In genomic region chr1:17662296-17662695, GRCh38 we compare ENCODE assay signal across 14 cellular contexts.
A peak's percentile ranks its signal among the peaks of the same experiment; 100 is the strongest.
DNase-seq lines count a peak whose midpoint lies in the region; ATAC-seq, FAIRE-seq and TF ChIP-seq lines count a peak whose summit lies in the region.
"Had no signal": no experiment of that assay in that cellular context is flagged by ENCODE, and none has a peak within 500 bp of the region (broad histone marks: within the 10 kb centered on the region; RNA-seq: fewer than 3 reads in every experiment).

No MANE protein-coding gene starts in this region.

- H3K9me3 ChIP-seq in BLaER1: no peaks in the 10 kb centered on the region
- H3K9me3 ChIP-seq in mesenchymal stem cell (ENCODE audit: control insufficient read depth, low read length): no peaks in the 10 kb centered on the region
- H3K9me3 ChIP-seq in tibial artery: no peaks in the 10 kb centered on the region
- H3K9me3 ChIP-seq in pancreas: no peaks in the 10 kb centered on the region
- H3K9me3 ChIP-seq: A549, BE2C had no signal

- no peak overlapping the region for H4K91ac ChIP-seq in mesenchymal stem cell (ENCODE audit: low read length)

- intact Hi-C loops in tibial artery (cut with DNase I; ENCODE audit: low total_unique reads) (loop anchor here (5.0 kb wide), 1 partner anchor 440 kb away; no protein-coding TSS in a partner anchor), pancreas (cut with DNase I) (no loop called here)

- POLR2A ChIA-PET in WTC11 (lab: Charles Lee): interaction anchor here (0.5 kb wide), 1 partner anchor 150 kb away, joined by 3 read pairs; no protein-coding TSS in a partner anchor

- no peak overlapping the region for H2AFZ ChIP-seq in mesenchymal stem cell (ENCODE audit: low read depth, low read length)
- H2AFZ ChIP-seq: GM23338 had no signal

- H3K79me1 ChIP-seq in mesenchymal stem cell (replicated peaks; ENCODE audit: low read length, poor library complexity, severe bottlenecking): peaks cover 1% of the 10 kb centered on the region

- peaks cover 8% of the 10 kb centered on the region; the same call in 1 of the 2 replicates for H3K9me3 Mint-ChIP-seq in WTC11
- no peaks in the 10 kb centered on the region for H3K9me3 Mint-ChIP-seq in activated naive CD8-positive, alpha-beta T cell treated with anti-CD3 and anti-CD28 coated beads, Interleukin-2, amount 50 U/mL, for 24 hours
- H3K9me3 Mint-ChIP-seq: CD4-positive, alpha-beta memory T cell; GM23338; H9 had no signal

- peaks cover 11% of the 10 kb centered on the region for H3K4me1 Mint-ChIP-seq in WTC11
- H3K4me1 Mint-ChIP-seq in activated naive CD8-positive, alpha-beta T cell treated with anti-CD3 and anti-CD28 coated beads, Interleukin-2, amount 50 U/mL, for 24 hours: no peaks in the 10 kb centered on the region
- H3K4me1 Mint-ChIP-seq: CD4-positive, alpha-beta memory T cell had no signal

- H2BK120ac ChIP-seq in mesenchymal stem cell (ENCODE audit: low read depth, low read length): no peak overlapping the region

- H2BK12ac ChIP-seq in mesenchymal stem cell (ENCODE audit: low read length in 2 of 2): no peak overlapping the region

- H3K27ac Mint-ChIP-seq in WTC11: peak overlapping the region; percentile 74; the same call in 1 of the 2 replicates
- H3K27ac Mint-ChIP-seq in activated naive CD8-positive, alpha-beta T cell treated with anti-CD3 and anti-CD28 coated beads, Interleukin-2, amount 50 U/mL, for 24 hours: no peak overlapping the region
- H3K27ac Mint-ChIP-seq: CD4-positive, alpha-beta memory T cell; GM23338 had no signal

- H3K4me1 ChIP-seq in BLaER1: peaks cover 10% of the 10 kb centered on the region; the same call in 1 of the 2 replicates
- peaks cover 2% of the 10 kb centered on the region for H3K4me1 ChIP-seq in mesenchymal stem cell (ENCODE audit: control insufficient read depth, insufficient read depth, low read depth, low read length)
- peaks cover 0 to 12% (median 2%) of the 10 kb centered on the region in 4 donors for H3K4me1 ChIP-seq in tibial artery
- no peaks in the 10 kb centered on the region for H3K4me1 ChIP-seq in pancreas
- H3K4me1 ChIP-seq: A549 had no signal

- no peak overlapping the region for H2BK5ac ChIP-seq in mesenchymal stem cell (ENCODE audit: low read depth, low read length, poor library complexity, severe bottlenecking)

- no peak overlapping the region for H3K14ac ChIP-seq in mesenchymal stem cell (ENCODE audit: low read length in 2 of 2)

- FAIRE-seq in pancreas (lab: Jason Lieb, UNC): no peak
- FAIRE-seq: A549, GM18507 had no signal

- H3K4me3 ChIP-seq in BLaER1 (no peak overlapping the region), mesenchymal stem cell (ENCODE audit: insufficient read depth in 1 of 2, low read depth in 1 of 2, low read length in 2 of 2) (no peak overlapping the region), tibial artery (no peak overlapping the region), pancreas (no peak overlapping the region)
- H3K4me3 ChIP-seq: A549, GM23338 had no signal

- no peak for TF ChIP-seq CTCF in WTC11 (IDR thresholded peaks at IDR 0.05)
- TF ChIP-seq CTCF in tibial artery (IDR thresholded peaks at IDR 0.05): no peak
- no peak for TF ChIP-seq CTCF in pancreas (IDR thresholded peaks at IDR 0.05)

- ATAC-seq in WTC11 (no peak), pancreas (no peak)
- no peak for ATAC-seq in activated naive CD8-positive, alpha-beta T cell treated with anti-CD3 and anti-CD28 coated beads, Interleukin-2, amount 50 U/mL, for 24 hours

- H4K8ac ChIP-seq in mesenchymal stem cell (ENCODE audit: low read length): no peak overlapping the region

- CTCF ChIA-PET in WTC11 (lab: Charles Lee): interaction anchor here (0.8 to 6.0 kb wide), 33 partner anchors 9 to 920 kb away, joined by 3 to 79 read pairs (median 9); no protein-coding TSS in a partner anchor

- peak overlapping the region; percentile 22; the same call in 1 of the 2 replicates for H3K4me2 ChIP-seq in BLaER1
- H3K4me2 ChIP-seq in mesenchymal stem cell (ENCODE audit: low read length, poor library complexity, severe bottlenecking): no peak overlapping the region
- H3K4me2 ChIP-seq: A549, GM23338 had no signal

- H2AK5ac ChIP-seq in mesenchymal stem cell (ENCODE audit: low read length, severe bottlenecking): no peak overlapping the region

- peaks cover 44% of the 10 kb centered on the region for H3K36me3 Mint-ChIP-seq in WTC11
- no peaks in the 10 kb centered on the region for H3K36me3 Mint-ChIP-seq in activated naive CD8-positive, alpha-beta T cell treated with anti-CD3 and anti-CD28 coated beads, Interleukin-2, amount 50 U/mL, for 24 hours (ENCODE audit: low read depth)
- H3K36me3 Mint-ChIP-seq: CD4-positive, alpha-beta memory T cell had no signal

- no peaks in the 10 kb centered on the region for H3K27me3 ChIP-seq in BLaER1
- no peaks in the 10 kb centered on the region for H3K27me3 ChIP-seq in mesenchymal stem cell (ENCODE audit: control insufficient read depth in 1 of 2, insufficient read depth in 1 of 2, low read length in 2 of 2)
- no peaks in the 10 kb centered on the region for H3K27me3 ChIP-seq in tibial artery
- H3K27me3 ChIP-seq in pancreas: no peaks in the 10 kb centered on the region
- H3K27me3 ChIP-seq: BE2C had no signal

- H3K36me3 ChIP-seq in BLaER1 (peaks cover 62% of the 10 kb centered on the region), mesenchymal stem cell (ENCODE audit: control insufficient read depth in 1 of 2, insufficient read depth in 2 of 2, low read depth in 1 of 2, low read length in 2 of 2) (peaks cover 57 to 74% of the 10 kb centered on the region in 2 experiments), tibial artery (peaks cover 80 to 97% (median 88%) of the 10 kb centered on the region in 3 donors), pancreas (peaks cover 0 to 67% (median 13%) of the 10 kb centered on the region in 3 donors)
- H3K36me3 ChIP-seq: BE2C had no signal

- no peak overlapping the region for H3K23ac ChIP-seq in mesenchymal stem cell (ENCODE audit: low read length in 2 of 2)

- no peak overlapping the region for H3K18ac ChIP-seq in mesenchymal stem cell (ENCODE audit: low read depth in 1 of 2, low read length in 2 of 2)

- 95% methylated on average over 10 of the region's 10 CpGs for WGBS in mesenchymal stem cell
- 89% methylated on average over 10 of the region's 10 CpGs for WGBS in pancreas, 2 donors

- H3K4ac ChIP-seq in mesenchymal stem cell (ENCODE audit: low read depth in 1 of 2, low read length in 2 of 2): no peak overlapping the region

- peak overlapping the region; percentile 26 for H2BK15ac ChIP-seq in mesenchymal stem cell (ENCODE audit: low read depth, poor library complexity, severe bottlenecking)

- H3K27ac ChIP-seq in BLaER1 (peak overlapping the region; percentile 26; the same call in 1 of the 2 replicates), mesenchymal stem cell (ENCODE audit: low read length, poor library complexity, severe bottlenecking) (no peak overlapping the region), tibial artery (peak overlapping the region; percentile 33 to 39), pancreas (no peak overlapping the region)
- H3K27ac ChIP-seq: A549 had no signal

- no peaks in the 10 kb centered on the region for H4K20me1 ChIP-seq in BLaER1

- H3K4me3 Mint-ChIP-seq in WTC11: no peak overlapping the region
- no peak overlapping the region for H3K4me3 Mint-ChIP-seq in activated naive CD8-positive, alpha-beta T cell treated with anti-CD3 and anti-CD28 coated beads, Interleukin-2, amount 50 U/mL, for 24 hours
- H3K4me3 Mint-ChIP-seq: CD4-positive, alpha-beta memory T cell; GM23338; H9 had no signal

- DNase-seq in WTC11 (ENCODE audit: low spot score): no peak
- no peak for DNase-seq in mesenchymal stem cell
- no peak for DNase-seq in tibial artery
- no peak for DNase-seq in activated naive CD8-positive, alpha-beta T cell treated with anti-CD3 and anti-CD28 coated beads, Interleukin-2, amount 50 U/mL, for 24 hours
- DNase-seq in T-helper 9 cell: no peak
- DNase-seq in pancreas: no peak
- DNase-seq: GF-D8 had no signal

- no peaks in the 10 kb centered on the region for H3K27me3 Mint-ChIP-seq in WTC11 (ENCODE audit: low read depth)
- H3K27me3 Mint-ChIP-seq in activated naive CD8-positive, alpha-beta T cell treated with anti-CD3 and anti-CD28 coated beads, Interleukin-2, amount 50 U/mL, for 24 hours: no peaks in the 10 kb centered on the region

- H3K9ac ChIP-seq in BLaER1 (no peak overlapping the region), mesenchymal stem cell (ENCODE audit: low read length) (no peak overlapping the region)

TF ChIP-seq in WTC11, 78 proteins besides CTCF, POLR2A, EP300 and RAD21:
- TF ChIP-seq ZNF121 (CRISPR knock-in tag; IDR thresholded peaks at IDR 0.05) (no peak), TCF7 (CRISPR knock-in tag; IDR thresholded peaks at IDR 0.05; ENCODE audit: low read depth) (no peak), ZNF138 (CRISPR knock-in tag; conservative IDR thresholded peaks at IDR 0.05) (no peak), ZNF671 (CRISPR knock-in tag; IDR thresholded peaks at IDR 0.05) (no peak), FOXP4 (CRISPR knock-in tag; IDR thresholded peaks at IDR 0.05) (no peak), FOXJ3 (CRISPR knock-in tag; IDR thresholded peaks at IDR 0.05; ENCODE audit: borderline replicate concordance) (no peak), JAZF1 (CRISPR knock-in tag; IDR thresholded peaks at IDR 0.05) (no peak), SMAD3 (CRISPR knock-in tag; IDR thresholded peaks at IDR 0.05; ENCODE audit: borderline replicate concordance) (no peak), ETV6 (CRISPR knock-in tag; IDR thresholded peaks at IDR 0.05) (no peak)

Comparison
In these comparisons a context has a peak if more than half of its experiments do, and no peak if none do; other contexts are left out.
1. H3K27ac ChIP-seq: peak in BLaER1 (single experiment) and tibial artery (2 of 2); none in mesenchymal stem cell (single experiment) and pancreas (0 of 4).